Comparison of ENCODE assay signal across 19 cellular contexts in genomic region chr5:176642675-176643490, GRCh38. TPM values are rescaled to one million over a fixed set of nuclear protein-coding genes. Genes with fewer than 3 reads are reported as not detected.
A peak's percentile ranks its signal among the peaks of the same experiment; 100 is the strongest.
DNase-seq lines count a peak whose midpoint lies in the region; ATAC-seq and TF ChIP-seq lines count a peak whose summit lies in the region.
"Had no signal": no experiment of that assay in that cellular context is flagged by ENCODE, and none has a peak within 500 bp of the region (broad histone marks: within the 10 kb centered on the region; RNA-seq: fewer than 3 reads in every experiment).

No MANE protein-coding gene starts in this region.

- H3K18ac ChIP-seq in mesendoderm (ENCODE audit: low read length): no peak overlapping the region

- H3K4me2 ChIP-seq in GM23338 (no peak overlapping the region), mesendoderm (ENCODE audit: low read length) (no peak overlapping the region)

- H3K4me3 ChIP-seq in GM23338 (no peak overlapping the region), NT2/D1 (ENCODE audit: insufficient read length, low read depth) (no peak overlapping the region), mesendoderm (ENCODE audit: low read length) (no peak overlapping the region), coronary artery (no peak overlapping the region)

- peaks cover 27% of the 10 kb centered on the region for H3K4me1 Mint-ChIP-seq in GM23338

- H3K79me2 ChIP-seq in GM23338 (replicated peaks; ENCODE audit: insufficient read depth): no peaks in the 10 kb centered on the region
- H3K79me2 ChIP-seq in mesendoderm (ENCODE audit: control insufficient read depth, insufficient read depth, low read length): no peaks in the 10 kb centered on the region

- ATAC-seq in GM23338: no peak
- ATAC-seq: HepG2 had no signal

- TF ChIP-seq CTCF in GM23338 (conservative IDR thresholded peaks at IDR 0.05; ENCODE audit: low read depth in 2 of 2) (no peak), coronary artery (IDR thresholded peaks at IDR 0.05) (no peak)

- H3K9me3 Mint-ChIP-seq in GM23338: no peaks in the 10 kb centered on the region; the same call in 2 of the 3 replicates

- no peak overlapping the region for H4K5ac ChIP-seq in mesendoderm (ENCODE audit: low read length)

- no peak overlapping the region for H3K4ac ChIP-seq in mesendoderm (ENCODE audit: low read depth, low read length)

- H4K20me1 ChIP-seq in GM23338 (replicated peaks; ENCODE audit: insufficient read depth): no peaks in the 10 kb centered on the region

- H3K36me3 Mint-ChIP-seq in GM23338 (ENCODE audit: low read depth): no peaks in the 10 kb centered on the region

- no peak overlapping the region for H2BK120ac ChIP-seq in mesendoderm (ENCODE audit: low read depth, low read length)

- H3K9me2 ChIP-seq in GM23338 (ENCODE audit: insufficient read depth): no peaks in the 10 kb centered on the region

- H3K9ac ChIP-seq in NT2/D1 (ENCODE audit: insufficient read length, low read depth) (peak overlapping the region; percentile 32), mesendoderm (ENCODE audit: low read length) (no peak overlapping the region)

- no peak overlapping the region for H2BK15ac ChIP-seq in mesendoderm (replicated peaks; ENCODE audit: low read depth)

- H3K4me1 ChIP-seq in GM23338 (ENCODE audit: insufficient read depth) (peaks cover 4% of the 10 kb centered on the region; the same call in 1 of the 2 replicates), NT2/D1 (ENCODE audit: insufficient read depth, insufficient read length) (peaks cover 18% of the 10 kb centered on the region), mesendoderm (ENCODE audit: control insufficient read depth, low read depth, low read length) (peaks cover 4% of the 10 kb centered on the region)

- H3K27me3 Mint-ChIP-seq in GM23338 (ENCODE audit: insufficient read depth, low read depth, poor library complexity): peaks cover 13% of the 10 kb centered on the region

- 0 out of 2 replicates have a peak, but pooled peaks cover 5% of the 10 kb centered on the region for H3F3A ChIP-seq in GM23338 (replicated peaks; ENCODE audit: low read depth)

- H3K79me1 ChIP-seq in mesendoderm (ENCODE audit: low read length): no peaks in the 10 kb centered on the region

- H2AK5ac ChIP-seq in mesendoderm (ENCODE audit: low read length): no peak overlapping the region

- no peak overlapping the region for H2BK5ac ChIP-seq in mesendoderm (ENCODE audit: low read length)

- no peaks in the 10 kb centered on the region for H3K9me3 ChIP-seq in NT2/D1 (ENCODE audit: insufficient read depth, low read length)

- peak overlapping the region; percentile 59; the same call in 1 of the 2 replicates for H2AFZ ChIP-seq in GM23338

- no peak overlapping the region for H3K4me3 Mint-ChIP-seq in GM23338

- H3K27ac ChIP-seq in GM23338 (ENCODE audit: low read depth) (no peak overlapping the region), mesendoderm (ENCODE audit: low read depth, low read length) (no peak overlapping the region), coronary artery (no peak overlapping the region)

- no peak overlapping the region for H3K27ac Mint-ChIP-seq in GM23338

- DNase-seq in GM23338 (ENCODE audit: low spot score) (no peak), NT2/D1 (ENCODE audit: low read depth, low spot score) (no peak), mesendoderm (no peak), activated gamma-delta T cell (lab: John Stamatoyannopoulos, UW) (no peak), coronary artery (ENCODE audit: low spot score) (no peak), NCI-H1694 treated with DMSO at 0.1 percent for 48 hours (lab: John Stamatoyannopoulos, UW) (no peak)
- DNase-seq: ACHN, AML-193, COR-L47, DMS153, NCI-H1092 treated with DMSO at 0.1 percent for 48 hours, NCI-H1694, NCI-H345, NCI-H526, SW 1271 had no signal

- no peak overlapping the region for H3K23ac ChIP-seq in mesendoderm (ENCODE audit: low read length)

- H3K56ac ChIP-seq in mesendoderm (ENCODE audit: low read length): peak overlapping the region; percentile 49

- no peaks in the 10 kb centered on the region for H3K27me3 ChIP-seq in GM23338 (ENCODE audit: insufficient read depth)
- H3K27me3 ChIP-seq in NT2/D1 (ENCODE audit: insufficient read depth, insufficient read length): no peaks in the 10 kb centered on the region
- H3K27me3 ChIP-seq in mesendoderm (ENCODE audit: insufficient read depth, low read length, poor library complexity): no peaks in the 10 kb centered on the region

- no CpG with 5 or more reads among the region's 15 CpGs for WGBS in mesendoderm (ENCODE audit: extremely low coverage, insufficient coverage, low lambda C conversion rate)

- no peak overlapping the region for H4K8ac ChIP-seq in mesendoderm (ENCODE audit: low read depth, low read length)

- H3K36me3 ChIP-seq in GM23338 (ENCODE audit: insufficient read depth) (no peaks in the 10 kb centered on the region), NT2/D1 (ENCODE audit: insufficient read depth, insufficient read length, low read length) (no peaks in the 10 kb centered on the region), mesendoderm (ENCODE audit: control insufficient read depth, insufficient read depth, low read length) (no peaks in the 10 kb centered on the region)

TF ChIP-seq in GM23338, 12 proteins besides CTCF, POLR2A, EP300 and RAD21 (continues in another document):
- TF ChIP-seq CREB1 (CRISPR knock-in tag; IDR thresholded peaks at IDR 0.05; ENCODE audit: low read depth) (no peak), ZNF114 (CRISPR knock-in tag; IDR thresholded peaks at IDR 0.05) (no peak), ZNF331 (CRISPR knock-in tag; IDR thresholded peaks at IDR 0.05; ENCODE audit: low read depth) (no peak)

RNA-seq across cellular contexts. Expression of gene TSPAN17, which starts 4.4 kb away (rescaled TPM):
- 51.0 and 52.1 TPM in 2 replicates for total RNA-seq in GM23338 (2014; rRNA removed; shearing (Covaris generic))
- 11.7 TPM in 2 replicates for polyA plus RNA-seq in GM23338 (2016; fragmentation: Nextera tagmentation; extraction: Ambion mirVana)
- polyA plus RNA-seq in mesendoderm (2013, experiment 1 of 2): 26.2 TPM
- polyA plus RNA-seq in mesendoderm (2013, experiment 2 of 2): 27.6 TPM

RNA-seq across cellular contexts. Expression of gene EIF4E1B, which starts 12.4 kb away (rescaled TPM):
- 0.17 TPM in 1 of 2 replicates, not detected in the other for total RNA-seq in GM23338 (2014; rRNA removed; shearing (Covaris generic))
- 0.10 TPM in 1 of 2 replicates, not detected in the other for polyA plus RNA-seq in GM23338 (2016; fragmentation: Nextera tagmentation; extraction: Ambion mirVana)
- polyA plus RNA-seq in mesendoderm (2013, experiment 1 of 2): 0.17 TPM
- polyA plus RNA-seq in mesendoderm (2013, experiment 2 of 2): 0.11 TPM
- total RNA-seq: HepG2, MCF 10A, RPMI7951, SK-MEL-5 had no signal
- polyA plus RNA-seq: HepG2 had no signal

RNA-seq across cellular contexts. Expression of gene SNCB, which starts 12.5 kb away (rescaled TPM):
- total RNA-seq in GM23338 (2014; rRNA removed; shearing (Covaris generic)): 1.8 and 3.6 TPM in 2 replicates
- polyA plus RNA-seq in GM23338 (2016; fragmentation: Nextera tagmentation; extraction: Ambion mirVana): 13.5 and 13.8 TPM in 2 replicates
- polyA plus RNA-seq in mesendoderm (2013, experiment 1 of 2): 1.0 TPM
- 1.4 TPM for polyA plus RNA-seq in mesendoderm (2013, experiment 2 of 2)
- total RNA-seq: HepG2, MCF 10A, RPMI7951 had no signal
- polyA plus RNA-seq: HepG2 had no signal

RNA-seq across cellular contexts. Expression of gene GPRIN1, which starts 32.9 kb away (rescaled TPM):
- total RNA-seq in GM23338 (2014; rRNA removed; shearing (Covaris generic)): 11.7 and 14.6 TPM in 2 replicates
- polyA plus RNA-seq in GM23338 (2016; fragmentation: Nextera tagmentation; extraction: Ambion mirVana): 3.8 and 4.4 TPM in 2 replicates
- polyA plus RNA-seq in mesendoderm (2013, experiment 1 of 2): 4.0 TPM
- polyA plus RNA-seq in mesendoderm (2013, experiment 2 of 2): 4.2 TPM
